In the genomic region with DNA sequence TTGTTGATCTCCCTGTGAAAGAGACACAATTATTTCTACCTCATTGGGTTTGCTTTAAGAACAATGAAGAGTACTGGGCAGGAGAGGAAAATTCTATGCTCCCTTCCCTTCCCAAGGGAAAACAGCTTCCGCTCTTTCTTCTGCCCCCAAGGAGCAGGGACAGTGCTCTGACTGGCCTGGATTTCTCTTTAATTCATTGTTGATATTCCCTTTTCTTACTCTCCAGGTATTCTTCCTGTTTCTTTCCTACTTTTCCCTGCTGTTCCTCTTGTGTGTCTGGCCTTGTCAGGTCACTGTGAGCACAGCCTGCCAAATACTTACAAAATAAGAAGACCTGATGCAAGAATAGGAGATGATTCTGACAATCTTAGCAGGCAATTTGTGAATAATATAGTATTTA, we compare ENCODE assay signal across 1 cellular context.
TF ChIP-seq lines count a peak whose summit lies in the region.

No MANE protein-coding gene starts in this region.

TF ChIP-seq in IMR-90, 13 proteins besides CTCF, POLR2A, EP300 and RAD21 (continued from another document):
- TF ChIP-seq USF2 (IDR thresholded peaks at IDR 0.05; ENCODE audit: low read depth, low read length) (no peak), CEBPB (IDR thresholded peaks at IDR 0.05; ENCODE audit: low read depth, low read length) (no peak), RFX5 (IDR thresholded peaks at IDR 0.05; ENCODE audit: low read depth, low read length) (no peak), MAFK (IDR thresholded peaks at IDR 0.05; ENCODE audit: low read depth, low read length) (no peak), CHD1 (IDR thresholded peaks at IDR 0.05; ENCODE audit: low read depth, low read length) (no peak), MXI1 (IDR thresholded peaks at IDR 0.05; ENCODE audit: borderline replicate concordance, low read depth, low read length) (no peak), MAZ (IDR thresholded peaks at IDR 0.05; ENCODE audit: borderline replicate concordance, low read depth, low read length) (no peak), NFE2L2 (IDR thresholded peaks at IDR 0.05; ENCODE audit: low read depth, low read length) (no peak), BHLHE40 (IDR thresholded peaks at IDR 0.05; ENCODE audit: low read depth, low read length) (no peak)
